Comparison of ENCODE assay signal across 22 cellular contexts in genomic region chr1:228339059-228339704, GRCh38.
DNase-seq lines count a peak whose midpoint lies in the region; ATAC-seq, FAIRE-seq and TF ChIP-seq lines count a peak whose summit lies in the region.
"Had no signal": no experiment of that assay in that cellular context is flagged by ENCODE, and none has a peak within 500 bp of the region (broad histone marks: within the 10 kb centered on the region; RNA-seq: fewer than 3 reads in every experiment).

No MANE protein-coding gene starts in this region.

- no peak overlapping the region for H2BK15ac ChIP-seq in H9 (ENCODE audit: low read depth, low read length)

- H2BK20ac ChIP-seq in H9 (ENCODE audit: low read depth, low read length, poor library complexity, severe bottlenecking): no peak overlapping the region

- H3K4me3 ChIP-seq in HepG2 (replicated peaks in 1 of 3; ENCODE audit: insufficient read depth in 1 of 3, low read depth in 2 of 3, low read length in 3 of 3): no peak overlapping the region
- H3K4me3 ChIP-seq: BLaER1 treated with 17β-estradiol and CSF1 and Interleukin-3, amounts not matched to agents 10 nM and 100 nM; GM23338 had no signal

- no peak overlapping the region for H2BK12ac ChIP-seq in H9 (ENCODE audit: insufficient read length, low read depth, low read length)

- H3K9me3 Mint-ChIP-seq in activated naive CD8-positive, alpha-beta T cell treated with anti-CD3 and anti-CD28 coated beads, Interleukin-2, amount 10 ng/mL, durations not matched to agents 7 days and 5 days: peaks cover 7% of the 10 kb centered on the region
- H3K9me3 Mint-ChIP-seq in activated naive CD8-positive, alpha-beta T cell treated with anti-CD3 and anti-CD28 coated beads, Interleukin-2, amount 50 U/mL, for 24 hours: peaks cover 3% of the 10 kb centered on the region
- peaks cover 0 to 4% of the 10 kb centered on the region in 2 experiments; a peak in 1 of 5 replicates for H3K9me3 Mint-ChIP-seq in H9

- H3K4me2 ChIP-seq in H9 (ENCODE audit: insufficient read depth, insufficient read length, low read length) (no peak overlapping the region), HepG2 (ENCODE audit: low read depth, low read length) (no peak overlapping the region)
- H3K4me2 ChIP-seq: BLaER1 treated with 17β-estradiol and CSF1 and Interleukin-3, amounts not matched to agents 10 nM and 100 nM; GM23338; KMS-11 had no signal

- H4K5ac ChIP-seq in H9 (ENCODE audit: insufficient read length, low read depth, low read length): no peak overlapping the region

- H3T11ph ChIP-seq in H9 (ENCODE audit: low read length): no peak overlapping the region

- H3K9ac ChIP-seq in H9 (ENCODE audit: extremely low read depth, insufficient read length, low read length) (no peak overlapping the region), HepG2 (ENCODE audit: insufficient read depth, low read depth, low read length) (no peak overlapping the region)
- H3K9ac ChIP-seq: BLaER1 treated with 17β-estradiol and CSF1 and Interleukin-3, amounts not matched to agents 10 nM and 100 nM; KMS-11 had no signal

- H3K79me2 ChIP-seq in H9 (ENCODE audit: insufficient read depth, low read length) (no peaks in the 10 kb centered on the region), HepG2 (ENCODE audit: insufficient read depth, low read length) (no peaks in the 10 kb centered on the region)

- no peak overlapping the region for H2BK120ac ChIP-seq in H9 (ENCODE audit: low read depth, low read length, poor library complexity, severe bottlenecking)

- H3K27ac ChIP-seq in H9 (ENCODE audit: insufficient read length, low read depth, low read length): no peak overlapping the region
- no peak overlapping the region for H3K27ac ChIP-seq in HepG2 (ENCODE audit: extremely low read length, insufficient read depth, low read length)
- H3K27ac ChIP-seq: BLaER1 treated with 17β-estradiol and CSF1 and Interleukin-3, amounts not matched to agents 10 nM and 100 nM; KMS-11 had no signal

- H3K4me1 Mint-ChIP-seq in activated naive CD8-positive, alpha-beta T cell treated with anti-CD3 and anti-CD28 coated beads, Interleukin-2, amount 10 ng/mL, durations not matched to agents 7 days and 5 days: peaks cover 9% of the 10 kb centered on the region
- H3K4me1 Mint-ChIP-seq in activated naive CD8-positive, alpha-beta T cell treated with anti-CD3 and anti-CD28 coated beads, Interleukin-2, amount 50 U/mL, for 24 hours: no peaks in the 10 kb centered on the region
- H3K4me1 Mint-ChIP-seq in H9: no peaks in the 10 kb centered on the region
- H3K4me1 Mint-ChIP-seq: CD8-positive, alpha-beta memory T cell; GM23338 had no signal

- no peak overlapping the region for H3K4ac ChIP-seq in H9 (ENCODE audit: low read depth, low read length)

- no peaks in the 10 kb centered on the region for H3K36me3 ChIP-seq in HepG2 (replicated peaks in 1 of 2; ENCODE audit: control insufficient read depth in 1 of 2, insufficient read depth in 2 of 2, low read length in 2 of 2)

- H2AK5ac ChIP-seq in H9 (ENCODE audit: insufficient read length, low read length): no peak overlapping the region

- no peak for ATAC-seq in activated naive CD8-positive, alpha-beta T cell treated with anti-CD3 and anti-CD28 coated beads, Interleukin-2, amount 10 ng/mL, durations not matched to agents 7 days and 5 days (ENCODE audit: low read depth)
- no peak for ATAC-seq in activated naive CD8-positive, alpha-beta T cell treated with anti-CD3 and anti-CD28 coated beads, Interleukin-2, amount 50 U/mL, for 24 hours
- ATAC-seq in HepG2 (no peak), GM21367 (IDR thresholded peaks at IDR 0.05; ENCODE audit: unreplicated experiment) (no peak), GM21619 (IDR thresholded peaks at IDR 0.05; ENCODE audit: unreplicated experiment) (no peak)
- ATAC-seq: GM23338, PC-3 had no signal

- H3K4me3 Mint-ChIP-seq in activated naive CD8-positive, alpha-beta T cell treated with anti-CD3 and anti-CD28 coated beads, Interleukin-2, amount 10 ng/mL, durations not matched to agents 7 days and 5 days: no peak overlapping the region
- H3K4me3 Mint-ChIP-seq in activated naive CD8-positive, alpha-beta T cell treated with anti-CD3 and anti-CD28 coated beads, Interleukin-2, amount 50 U/mL, for 24 hours: no peak overlapping the region
- H3K4me3 Mint-ChIP-seq in H9: peak overlapping the region in 1 of 2 experiments; percentile 26; a peak in 1 of 5 replicates
- H3K4me3 Mint-ChIP-seq: CD8-positive, alpha-beta memory T cell; GM23338 had no signal

- H3K9me3 ChIP-seq in H9 (ENCODE audit: control insufficient read depth, low read depth, low read length) (peaks cover 4% of the 10 kb centered on the region), HepG2 (ENCODE audit: low read length) (no peaks in the 10 kb centered on the region)

- H3K14ac ChIP-seq in H9 (ENCODE audit: insufficient read depth, low read length): no peak overlapping the region

- BruUV-seq in HepG2 (replicated peaks; lab: Mats Ljungman, UMichigan): no TSS peak

- no peak for TF ChIP-seq RAD21 in HepG2 (CRISPR knock-in tag; IDR thresholded peaks at IDR 0.05)

- FAIRE-seq in HepG2 (lab: Jason Lieb, UNC): no peak
- FAIRE-seq: D721Med, GM12891, GM19239 had no signal

- intact Hi-C loops in HepG2 (cut with micrococcal nuclease; ENCODE audit: unreplicated experiment) (no loop called here), posterior vena cava (cut with DNase I) (no loop called here)

- H2AFZ ChIP-seq in H9 (ENCODE audit: low read length) (no peak overlapping the region), HepG2 (ENCODE audit: low read length) (no peak overlapping the region)
- H2AFZ ChIP-seq: GM23338 had no signal

- H3K27me3 ChIP-seq in H9 (ENCODE audit: insufficient read depth, low read length): no peaks in the 10 kb centered on the region
- H3K27me3 ChIP-seq in HepG2 (ENCODE audit: control insufficient read depth in 1 of 2, insufficient read depth in 2 of 2, low read length in 2 of 2): peaks cover 5 to 11% of the 10 kb centered on the region in 2 experiments; a peak in 2 of 5 replicates
- H3K27me3 ChIP-seq: BLaER1 treated with 17β-estradiol and CSF1 and Interleukin-3, amounts not matched to agents 10 nM and 100 nM had no signal

- TF ChIP-seq EP300 in HepG2 (IDR thresholded peaks at IDR 0.05; ENCODE audit: low read depth in 2 of 2, low read length in 2 of 2): no peak
- TF ChIP-seq EP300 in HepG2 (CRISPR knock-in tag; IDR thresholded peaks at IDR 0.05; ENCODE audit: borderline replicate concordance): no peak

- in situ Hi-C loops in HepG2 (cut with HindIII; ENCODE audit: extremely low pct_ligation_motif_present, low pct_unique_long_range_greater_than_20kb): no loop called here

- TF ChIP-seq CTCF in H9 (conservative IDR thresholded peaks at IDR 0.05) (no peak), HepG2 (CRISPR knock-in tag; IDR thresholded peaks at IDR 0.05) (no peak)

- WGBS in H9 (ENCODE audit: extremely low coverage, insufficient read length, low lambda C conversion rate): no CpG with 5 or more reads among the region's 9 CpGs
- 70% methylated on average over 5 of the region's 9 CpGs for WGBS in HepG2 (ENCODE audit: low lambda C conversion rate)

- H4K91ac ChIP-seq in H9 (ENCODE audit: insufficient read length, low read depth, low read length): no peak overlapping the region

- H3K27me3 Mint-ChIP-seq in activated naive CD8-positive, alpha-beta T cell treated with anti-CD3 and anti-CD28 coated beads, Interleukin-2, amount 10 ng/mL, durations not matched to agents 7 days and 5 days: no peaks in the 10 kb centered on the region
- no peaks in the 10 kb centered on the region for H3K27me3 Mint-ChIP-seq in activated naive CD8-positive, alpha-beta T cell treated with anti-CD3 and anti-CD28 coated beads, Interleukin-2, amount 50 U/mL, for 24 hours
- H3K27me3 Mint-ChIP-seq in H9 (ENCODE audit: low read depth): no peaks in the 10 kb centered on the region
- H3K27me3 Mint-ChIP-seq: CD8-positive, alpha-beta memory T cell had no signal

- H3K36me3 Mint-ChIP-seq in activated naive CD8-positive, alpha-beta T cell treated with anti-CD3 and anti-CD28 coated beads, Interleukin-2, amount 10 ng/mL, durations not matched to agents 7 days and 5 days: peaks cover 2% of the 10 kb centered on the region
- peaks cover 4% of the 10 kb centered on the region for H3K36me3 Mint-ChIP-seq in activated naive CD8-positive, alpha-beta T cell treated with anti-CD3 and anti-CD28 coated beads, Interleukin-2, amount 50 U/mL, for 24 hours (ENCODE audit: low read depth)
- H3K36me3 Mint-ChIP-seq in H9 (ENCODE audit: insufficient read depth in 1 of 3, low read depth in 3 of 3): peaks cover 18 to 28% (median 26%) of the 10 kb centered on the region in 3 experiments; a peak in 6 of 7 replicates

- POLR2A ChIA-PET in activated naive CD8-positive, alpha-beta T cell treated with anti-CD3 and anti-CD28 coated beads, Interleukin-2, amount 10 ng/mL, durations not matched to agents 7 days and 5 days (lab: Charles Lee): no interaction called here
- POLR2A ChIA-PET in HepG2 (lab: Yijun Ruan, JAX): no interaction called here

- no peak overlapping the region for H3K23ac ChIP-seq in H9 (ENCODE audit: insufficient read length, low read depth, low read length)

- no peaks in the 10 kb centered on the region for H3K23me2 ChIP-seq in H9 (ENCODE audit: insufficient read length, low read depth, low read length, poor library complexity, severe bottlenecking)

- no peaks in the 10 kb centered on the region for H4K20me1 ChIP-seq in H9 (ENCODE audit: control insufficient read depth, insufficient read depth, insufficient read length)
- H4K20me1 ChIP-seq in HepG2 (ENCODE audit: insufficient read depth, low read length): no peaks in the 10 kb centered on the region

- H2BK5ac ChIP-seq in H9 (ENCODE audit: insufficient read length, low read length): no peak overlapping the region

- H3K79me1 ChIP-seq in H9 (ENCODE audit: insufficient read depth, low read depth, low read length, poor library complexity, severe bottlenecking): no peaks in the 10 kb centered on the region

- DNase-seq in activated naive CD8-positive, alpha-beta T cell treated with anti-CD3 and anti-CD28 coated beads, Interleukin-2, amount 10 ng/mL, durations not matched to agents 7 days and 5 days: peak; percentile 20
- DNase-seq in activated naive CD8-positive, alpha-beta T cell treated with anti-CD3 and anti-CD28 coated beads, Interleukin-2, amount 50 U/mL, for 24 hours: no peak
- DNase-seq in H9 (peak; percentile 10), HepG2 (ENCODE audit: low spot score) (no peak), posterior vena cava (ENCODE audit: low spot score) (peak; percentile 29)
- DNase-seq in NK-92 treated with Interleukin-12 subunit alpha and Interleukin-12 subunit beta, amount 100 ng/mL, for 24 hours (lab: John Stamatoyannopoulos, UW): no peak
- DNase-seq: NCI-H1436, NCI-H1930, NCI-H226, NCI-H524, NCI-H82, PC-3, RPMI8226 had no signal

- H3K27ac Mint-ChIP-seq in activated naive CD8-positive, alpha-beta T cell treated with anti-CD3 and anti-CD28 coated beads, Interleukin-2, amount 10 ng/mL, durations not matched to agents 7 days and 5 days: no peak overlapping the region
- no peak overlapping the region for H3K27ac Mint-ChIP-seq in activated naive CD8-positive, alpha-beta T cell treated with anti-CD3 and anti-CD28 coated beads, Interleukin-2, amount 50 U/mL, for 24 hours
- no peak overlapping the region; a peak in 1 of 7 replicates for H3K27ac Mint-ChIP-seq in H9
- H3K27ac Mint-ChIP-seq: CD8-positive, alpha-beta memory T cell; GM23338 had no signal

- no peak overlapping the region for H3K18ac ChIP-seq in H9 (ENCODE audit: insufficient read length, low read depth, low read length)

- CTCF ChIA-PET in HepG2 (lab: Yijun Ruan, JAX; ENCODE audit: low intra/inter-chr PET ratio, low total read pairs): no interaction called here

- H3K4me1 ChIP-seq in H9 (ENCODE audit: insufficient read depth, low read length) (no peaks in the 10 kb centered on the region), HepG2 (ENCODE audit: insufficient read depth, low read length) (no peaks in the 10 kb centered on the region)

- TF ChIP-seq POLR2A in HepG2 (IDR thresholded peaks at IDR 0.05; ENCODE audit: insufficient read depth in 1 of 2, low read depth in 2 of 2, low read length in 2 of 2): no peak

- H4K8ac ChIP-seq in H9 (replicated peaks; ENCODE audit: insufficient read length, low read depth, low read length): no peak overlapping the region

- H3K56ac ChIP-seq in H9 (ENCODE audit: insufficient read length, low read depth, low read length): no peak overlapping the region

Comparison
In these comparisons a context has a peak if more than half of its experiments do, and no peak if none do; other contexts are left out.
1. DNase-seq: peak in activated naive CD8-positive, alpha-beta T cell treated with anti-CD3 and anti-CD28 coated beads, Interleukin-2, amount 10 ng/mL, durations not matched to agents 7 days and 5 days (single experiment), H9 (single experiment) and posterior vena cava (single experiment); none in activated naive CD8-positive, alpha-beta T cell treated with anti-CD3 and anti-CD28 coated beads, Interleukin-2, amount 50 U/mL, for 24 hours (single experiment), HepG2 (single experiment) and NK-92 treated with Interleukin-12 subunit alpha and Interleukin-12 subunit beta, amount 100 ng/mL, for 24 hours (single experiment).